Comparison of ENCODE assay signal across 14 cellular contexts in the genomic region with DNA sequence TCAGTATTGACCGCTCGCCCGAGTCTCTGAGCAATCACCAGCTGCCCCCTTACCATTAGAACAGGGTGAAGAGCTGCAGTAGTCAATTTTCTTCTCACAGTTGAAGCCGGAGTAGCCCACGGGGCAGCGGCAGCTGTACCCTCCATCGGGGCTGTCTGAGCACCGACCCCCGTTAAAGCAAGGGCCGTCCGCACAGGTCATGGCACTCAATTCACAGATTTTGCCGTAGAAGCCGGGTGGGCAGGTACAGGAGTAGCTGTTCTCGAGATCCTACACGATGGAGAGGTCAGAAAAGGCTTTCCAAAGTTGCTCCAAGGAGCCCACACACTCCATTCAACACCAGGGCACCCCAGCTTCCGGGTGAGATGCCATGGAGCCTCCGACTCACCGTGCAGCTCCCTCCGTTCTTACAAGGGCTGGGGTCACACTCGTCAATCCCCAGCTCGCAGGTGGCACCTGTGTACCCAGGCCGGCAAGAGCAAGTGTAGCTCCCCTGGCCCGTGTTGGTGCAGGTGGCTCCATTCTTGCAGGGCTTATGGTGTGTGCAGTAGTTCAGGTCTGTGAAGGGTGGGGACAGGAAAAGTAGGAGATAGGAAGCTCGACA.
"Had no signal": no experiment of that assay in that cellular context is flagged by ENCODE, and none has a peak within 500 bp of the region (broad histone marks: within the 10 kb centered on the region; RNA-seq: fewer than 3 reads in every experiment).

No MANE protein-coding gene starts in this region.

- ATAC-seq: activated T-helper 17 cell treated with anti-CD3 and anti-CD28 coated beads, Interleukin-2, amount 50 U/mL, for 72 hours; left lung; right lobe of liver had no signal

- H3K27ac ChIP-seq: left lung, neutrophil, prostate gland, right lobe of liver, SJSA1, VCaP had no signal

- H3K9me3 Mint-ChIP-seq: activated CD4-positive, alpha-beta memory T cell treated with anti-CD3 and anti-CD28 coated beads, Interleukin-2, amount 10 ng/mL, durations not matched to agents 7 days and 5 days; activated naive CD4-positive, alpha-beta T cell treated with anti-CD3 and anti-CD28 coated beads, Interleukin-2, amount 50 U/mL, for 24 hours; activated T-helper 17 cell treated with anti-CD3 and anti-CD28 coated beads, Interleukin-2, amount 50 U/mL, for 72 hours; memory B cell had no signal

- H3K4me1 ChIP-seq: prostate gland had no signal

- H3K9me3 ChIP-seq: esophagus squamous epithelium, left lung, neutrophil, prostate gland, right lobe of liver, SJSA1 had no signal

- H3K27ac Mint-ChIP-seq: activated CD4-positive, alpha-beta memory T cell treated with anti-CD3 and anti-CD28 coated beads, Interleukin-2, amount 10 ng/mL, durations not matched to agents 7 days and 5 days; activated naive CD4-positive, alpha-beta T cell treated with anti-CD3 and anti-CD28 coated beads, Interleukin-2, amount 50 U/mL, for 24 hours; activated T-helper 17 cell treated with anti-CD3 and anti-CD28 coated beads, Interleukin-2, amount 50 U/mL, for 72 hours; memory B cell had no signal

- H3K36me3 ChIP-seq: neutrophil, right lobe of liver, SJSA1 had no signal

- DNase-seq: activated CD4-positive, alpha-beta memory T cell treated with anti-CD3 and anti-CD28 coated beads, Interleukin-2, amount 10 ng/mL, durations not matched to agents 7 days and 5 days; amygdala; esophagus squamous epithelium; foreskin fibroblast; left lung; stimulated activated naive CD4-positive, alpha-beta T cell treated with Interleukin-2 at 50 U/mL for 16 hours had no signal

- H3K4me3 Mint-ChIP-seq: activated CD4-positive, alpha-beta memory T cell treated with anti-CD3 and anti-CD28 coated beads, Interleukin-2, amount 10 ng/mL, durations not matched to agents 7 days and 5 days; activated naive CD4-positive, alpha-beta T cell treated with anti-CD3 and anti-CD28 coated beads, Interleukin-2, amount 50 U/mL, for 24 hours; activated T-helper 17 cell treated with anti-CD3 and anti-CD28 coated beads, Interleukin-2, amount 50 U/mL, for 72 hours; memory B cell had no signal

- H3K4me3 ChIP-seq: esophagus squamous epithelium, left lung, prostate gland, right lobe of liver, SJSA1 had no signal

- H3K36me3 Mint-ChIP-seq: memory B cell had no signal

- H3K27me3 Mint-ChIP-seq: activated naive CD4-positive, alpha-beta T cell treated with anti-CD3 and anti-CD28 coated beads, Interleukin-2, amount 50 U/mL, for 24 hours had no signal

- H3K27me3 ChIP-seq: right lobe of liver had no signal
